20 cellular contexts compared by ENCODE assay signal in genomic region chr7:70267381-70267780, GRCh38.
DNase-seq lines count a peak whose midpoint lies in the region; ATAC-seq and TF ChIP-seq lines count a peak whose summit lies in the region.
"Had no signal": no experiment of that assay in that cellular context is flagged by ENCODE, and none has a peak within 500 bp of the region (broad histone marks: within the 10 kb centered on the region; RNA-seq: fewer than 3 reads in every experiment).

No MANE protein-coding gene starts in this region.

- H3K36me3 Mint-ChIP-seq in endodermal cell (ENCODE audit: low read depth) (no peaks in the 10 kb centered on the region), neural progenitor cell (no peaks in the 10 kb centered on the region)
- H3K36me3 Mint-ChIP-seq in CD8-positive, alpha-beta T cell = no peaks in the 10 kb centered on the region

- DNase-seq in ELF-1 (ENCODE audit: low read depth, low spot score) (peak; percentile 7), NCI-H82 (lab: John Stamatoyannopoulos, UW) (peak; percentile 84), endodermal cell (no peak), neural progenitor cell (ENCODE audit: low spot score) (peak; percentile 77), NCI-H345 (lab: John Stamatoyannopoulos, UW) (no peak), AG08396 (ENCODE audit: low spot score) (no peak)
- no peak for DNase-seq in CD8-positive, alpha-beta T cell
- DNase-seq: Caco-2; CD4-positive, alpha-beta T cell; DMS153; Kasumi-1; NCI-H1694; NCI-H2081 treated with DMSO at 0.1 percent for 48 hours; NCI-H2171 treated with DMSO at 0.1 percent for 48 hours; NCI-H446; NCI-H526; NK-92 treated with Interleukin-12 subunit alpha and Interleukin-12 subunit beta, amount 100 ng/mL, for 24 hours; SIG-M5 had no signal

- TF ChIP-seq CTCF in endodermal cell (conservative IDR thresholded peaks at IDR 0.05) (no peak), neural progenitor cell (IDR thresholded peaks at IDR 0.05) (no peak)
- no peak for TF ChIP-seq CTCF in CD8-positive, alpha-beta T cell (IDR thresholded peaks at IDR 0.05)

- H3K27ac Mint-ChIP-seq in endodermal cell (no peak overlapping the region), neural progenitor cell (peak overlapping the region; percentile 80)
- H3K27ac Mint-ChIP-seq in CD8-positive, alpha-beta T cell = no peak overlapping the region
- H3K27ac Mint-ChIP-seq: CD4-positive, alpha-beta T cell had no signal

- 58 to 69% methylated on average over 2 to 3 of the region's 3 CpGs for WGBS in endodermal cell (ENCODE audit: insufficient coverage in 1 of 2, insufficient read length in 1 of 2), 2 experiments

- peaks cover 4% of the 10 kb centered on the region for H4K20me1 ChIP-seq in neural progenitor cell (ENCODE audit: low read depth)

- H3K4me2 ChIP-seq in neural progenitor cell = peak overlapping the region; percentile 45
- H3K4me2 ChIP-seq: BLaER1 had no signal

- H2AFZ ChIP-seq in neural progenitor cell (replicated peaks) = no peak overlapping the region

- H3K4me3 Mint-ChIP-seq in endodermal cell (no peak overlapping the region), neural progenitor cell (no peak overlapping the region)
- H3K4me3 Mint-ChIP-seq in CD8-positive, alpha-beta T cell = no peak overlapping the region
- H3K4me3 Mint-ChIP-seq: CD4-positive, alpha-beta T cell had no signal

- H3K9ac ChIP-seq in endodermal cell (ENCODE audit: extremely low read depth, low read length, poor library complexity, severe bottlenecking) = no peak overlapping the region
- no peak overlapping the region for H3K9ac ChIP-seq in neural progenitor cell
- H3K9ac ChIP-seq: BLaER1 had no signal

- H3K4me1 Mint-ChIP-seq in endodermal cell (peaks cover 22% of the 10 kb centered on the region), neural progenitor cell (peaks cover 35% of the 10 kb centered on the region)
- no peaks in the 10 kb centered on the region for H3K4me1 Mint-ChIP-seq in CD8-positive, alpha-beta T cell (ENCODE audit: low read depth)

- H3K36me3 ChIP-seq in endodermal cell (ENCODE audit: control insufficient read depth, insufficient read depth, low read length) = no peaks in the 10 kb centered on the region
- no peaks in the 10 kb centered on the region for H3K36me3 ChIP-seq in neural progenitor cell
- no peaks in the 10 kb centered on the region for H3K36me3 ChIP-seq in CD8-positive, alpha-beta T cell (ENCODE audit: insufficient read depth, low read length)
- H3K36me3 ChIP-seq: BLaER1 had no signal

- H3K9me3 Mint-ChIP-seq in endodermal cell (no peaks in the 10 kb centered on the region), neural progenitor cell (no peaks in the 10 kb centered on the region)
- H3K9me3 Mint-ChIP-seq in CD8-positive, alpha-beta T cell = no peaks in the 10 kb centered on the region
- H3K9me3 Mint-ChIP-seq: CD4-positive, alpha-beta T cell had no signal

- H3K4me3 ChIP-seq in endodermal cell (ENCODE audit: low read length) (no peak overlapping the region), neural progenitor cell (no peak overlapping the region)
- H3K4me3 ChIP-seq in CD8-positive, alpha-beta T cell (ENCODE audit: low read depth, low read length) = no peak overlapping the region
- H3K4me3 ChIP-seq: BLaER1 had no signal

- peak overlapping the region; percentile 13 for H3K27ac ChIP-seq in endodermal cell (ENCODE audit: low read depth, low read length)
- H3K27ac ChIP-seq in neural progenitor cell = no peak overlapping the region
- no peak overlapping the region for H3K27ac ChIP-seq in CD8-positive, alpha-beta T cell (ENCODE audit: low read depth, low read length)
- H3K27ac ChIP-seq: BLaER1, RWPE1 had no signal

- POLR2A ChIA-PET in CD8-positive, alpha-beta T cell (lab: Charles Lee) = no interaction called here

- intact Hi-C loops in CD8-positive, alpha-beta T cell (cut with DNase I, micrococcal nuclease) = no loop called here

- H3K27me3 Mint-ChIP-seq in endodermal cell (ENCODE audit: insufficient read depth) (no peaks in the 10 kb centered on the region), neural progenitor cell (ENCODE audit: insufficient read depth, low read depth) (no peaks in the 10 kb centered on the region)
- H3K27me3 Mint-ChIP-seq in CD8-positive, alpha-beta T cell (ENCODE audit: low read depth) = peaks cover 2% of the 10 kb centered on the region
- H3K27me3 Mint-ChIP-seq: CD4-positive, alpha-beta T cell had no signal

- peaks cover 13% of the 10 kb centered on the region for H3F3A ChIP-seq in neural progenitor cell (ENCODE audit: low read depth)

- ATAC-seq in CD8-positive, alpha-beta T cell = no peak

- CTCF ChIA-PET in CD8-positive, alpha-beta T cell (lab: Charles Lee) = no interaction called here

- H3K9me3 ChIP-seq in endodermal cell (ENCODE audit: control insufficient read depth, low read length) (no peaks in the 10 kb centered on the region), neural progenitor cell (ENCODE audit: low read depth) (no peaks in the 10 kb centered on the region)
- no peaks in the 10 kb centered on the region for H3K9me3 ChIP-seq in CD8-positive, alpha-beta T cell (ENCODE audit: low read length)
- H3K9me3 ChIP-seq: BLaER1, Caco-2 had no signal

- H3K79me2 ChIP-seq in neural progenitor cell (ENCODE audit: low read depth) = no peaks in the 10 kb centered on the region

- H3K4me1 ChIP-seq in endodermal cell (ENCODE audit: control insufficient read depth, insufficient read depth, low read length) (no peaks in the 10 kb centered on the region), neural progenitor cell (peaks cover 32% of the 10 kb centered on the region)
- H3K4me1 ChIP-seq in CD8-positive, alpha-beta T cell (ENCODE audit: insufficient read depth, low read length) = no peaks in the 10 kb centered on the region
- H3K4me1 ChIP-seq: BLaER1 had no signal

- H3K27me3 ChIP-seq in endodermal cell (ENCODE audit: control insufficient read depth, insufficient read depth, low read length, poor library complexity, severe bottlenecking) = no peaks in the 10 kb centered on the region
- no peaks in the 10 kb centered on the region for H3K27me3 ChIP-seq in neural progenitor cell
- no peaks in the 10 kb centered on the region for H3K27me3 ChIP-seq in CD8-positive, alpha-beta T cell (ENCODE audit: insufficient read depth, low read length)
- H3K27me3 ChIP-seq: BLaER1 had no signal

Comparison
In these comparisons a context has a peak if more than half of its experiments do, and no peak if none do; other contexts are left out.
1. DNase-seq: peak in ELF-1 (single experiment), NCI-H82 (single experiment) and neural progenitor cell (single experiment); none in endodermal cell (single experiment), NCI-H345 (single experiment), CD8-positive, alpha-beta T cell (0 of 7) and AG08396 (single experiment).